1 cellular context compared by ENCODE assay signal in the genomic region with DNA sequence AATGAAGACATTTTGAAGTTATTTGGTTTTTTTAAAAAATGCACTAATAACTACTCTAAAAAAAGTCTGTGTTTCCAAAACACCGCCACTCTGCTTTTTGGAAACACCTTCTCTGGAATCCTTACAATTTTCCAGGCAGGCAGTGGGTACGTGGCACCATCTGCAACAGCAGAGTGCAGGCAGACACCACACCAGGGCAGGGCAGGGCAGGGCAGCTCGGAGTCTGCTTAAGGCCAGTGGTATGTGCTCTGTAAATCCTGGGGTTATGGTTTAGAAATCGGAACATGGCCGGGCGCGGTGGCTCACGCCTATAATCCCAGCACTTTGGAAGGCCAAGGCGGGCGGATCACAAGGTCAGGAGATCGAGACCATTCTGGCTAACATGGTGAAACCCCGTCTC.
TF ChIP-seq lines count a peak whose summit lies in the region.

No MANE protein-coding gene starts in this region.

TF ChIP-seq in GM23338, 12 proteins besides CTCF, POLR2A, EP300 and RAD21 (continued from another document):
- TF ChIP-seq, protein P1, sequence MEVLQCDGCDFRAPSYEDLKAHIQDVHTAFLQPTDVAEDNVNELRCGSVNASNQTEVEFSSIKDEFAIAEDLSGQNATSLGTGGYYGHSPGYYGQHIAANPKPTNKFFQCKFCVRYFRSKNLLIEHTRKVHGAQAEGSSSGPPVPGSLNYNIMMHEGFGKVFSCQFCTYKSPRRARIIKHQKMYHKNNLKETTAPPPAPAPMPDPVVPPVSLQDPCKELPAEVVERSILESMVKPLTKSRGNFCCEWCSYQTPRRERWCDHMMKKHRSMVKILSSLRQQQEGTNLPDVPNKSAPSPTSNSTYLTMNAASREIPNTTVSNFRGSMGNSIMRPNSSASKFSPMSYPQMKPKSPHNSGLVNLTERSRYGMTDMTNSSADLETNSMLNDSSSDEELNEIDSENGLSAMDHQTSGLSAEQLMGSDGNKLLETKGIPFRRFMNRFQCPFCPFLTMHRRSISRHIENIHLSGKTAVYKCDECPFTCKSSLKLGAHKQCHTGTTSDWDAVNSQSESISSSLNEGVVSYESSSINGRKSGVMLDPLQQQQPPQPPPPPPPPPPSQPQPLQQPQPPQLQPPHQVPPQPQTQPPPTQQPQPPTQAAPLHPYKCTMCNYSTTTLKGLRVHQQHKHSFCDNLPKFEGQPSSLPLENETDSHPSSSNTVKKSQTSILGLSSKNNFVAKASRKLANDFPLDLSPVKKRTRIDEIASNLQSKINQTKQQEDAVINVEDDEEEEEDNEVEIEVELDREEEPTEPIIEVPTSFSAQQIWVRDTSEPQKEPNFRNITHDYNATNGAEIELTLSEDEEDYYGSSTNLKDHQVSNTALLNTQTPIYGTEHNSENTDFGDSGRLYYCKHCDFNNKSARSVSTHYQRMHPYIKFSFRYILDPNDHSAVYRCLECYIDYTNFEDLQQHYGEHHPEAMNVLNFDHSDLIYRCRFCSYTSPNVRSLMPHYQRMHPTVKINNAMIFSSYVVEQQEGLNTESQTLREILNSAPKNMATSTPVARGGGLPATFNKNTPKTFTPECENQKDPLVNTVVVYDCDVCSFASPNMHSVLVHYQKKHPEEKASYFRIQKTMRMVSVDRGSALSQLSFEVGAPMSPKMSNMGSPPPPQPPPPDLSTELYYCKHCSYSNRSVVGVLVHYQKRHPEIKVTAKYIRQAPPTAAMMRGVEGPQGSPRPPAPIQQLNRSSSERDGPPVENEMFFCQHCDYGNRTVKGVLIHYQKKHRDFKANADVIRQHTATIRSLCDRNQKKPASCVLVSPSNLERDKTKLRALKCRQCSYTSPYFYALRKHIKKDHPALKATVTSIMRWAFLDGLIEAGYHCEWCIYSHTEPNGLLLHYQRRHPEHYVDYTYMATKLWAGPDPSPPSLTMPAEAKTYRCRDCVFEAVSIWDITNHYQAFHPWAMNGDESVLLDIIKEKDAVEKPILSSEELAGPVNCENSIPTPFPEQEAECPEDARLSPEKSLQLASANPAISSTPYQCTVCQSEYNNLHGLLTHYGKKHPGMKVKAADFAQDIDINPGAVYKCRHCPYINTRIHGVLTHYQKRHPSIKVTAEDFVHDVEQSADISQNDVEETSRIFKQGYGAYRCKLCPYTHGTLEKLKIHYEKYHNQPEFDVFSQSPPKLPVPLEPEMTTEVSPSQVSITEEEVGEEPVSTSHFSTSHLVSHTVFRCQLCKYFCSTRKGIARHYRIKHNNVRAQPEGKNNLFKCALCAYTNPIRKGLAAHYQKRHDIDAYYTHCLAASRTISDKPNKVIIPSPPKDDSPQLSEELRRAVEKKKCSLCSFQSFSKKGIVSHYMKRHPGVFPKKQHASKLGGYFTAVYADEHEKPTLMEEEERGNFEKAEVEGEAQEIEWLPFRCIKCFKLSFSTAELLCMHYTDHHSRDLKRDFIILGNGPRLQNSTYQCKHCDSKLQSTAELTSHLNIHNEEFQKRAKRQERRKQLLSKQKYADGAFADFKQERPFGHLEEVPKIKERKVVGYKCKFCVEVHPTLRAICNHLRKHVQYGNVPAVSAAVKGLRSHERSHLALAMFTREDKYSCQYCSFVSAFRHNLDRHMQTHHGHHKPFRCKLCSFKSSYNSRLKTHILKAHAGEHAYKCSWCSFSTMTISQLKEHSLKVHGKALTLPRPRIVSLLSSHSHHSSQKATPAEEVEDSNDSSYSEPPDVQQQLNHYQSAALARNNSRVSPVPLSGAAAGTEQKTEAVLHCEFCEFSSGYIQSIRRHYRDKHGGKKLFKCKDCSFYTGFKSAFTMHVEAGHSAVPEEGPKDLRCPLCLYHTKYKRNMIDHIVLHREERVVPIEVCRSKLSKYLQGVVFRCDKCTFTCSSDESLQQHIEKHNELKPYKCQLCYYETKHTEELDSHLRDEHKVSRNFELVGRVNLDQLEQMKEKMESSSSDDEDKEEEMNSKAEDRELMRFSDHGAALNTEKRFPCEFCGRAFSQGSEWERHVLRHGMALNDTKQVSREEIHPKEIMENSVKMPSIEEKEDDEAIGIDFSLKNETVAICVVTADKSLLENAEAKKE (CRISPR knock-in tag; IDR thresholded peaks at IDR 0.05): no peak
- TF ChIP-seq, protein P2, sequence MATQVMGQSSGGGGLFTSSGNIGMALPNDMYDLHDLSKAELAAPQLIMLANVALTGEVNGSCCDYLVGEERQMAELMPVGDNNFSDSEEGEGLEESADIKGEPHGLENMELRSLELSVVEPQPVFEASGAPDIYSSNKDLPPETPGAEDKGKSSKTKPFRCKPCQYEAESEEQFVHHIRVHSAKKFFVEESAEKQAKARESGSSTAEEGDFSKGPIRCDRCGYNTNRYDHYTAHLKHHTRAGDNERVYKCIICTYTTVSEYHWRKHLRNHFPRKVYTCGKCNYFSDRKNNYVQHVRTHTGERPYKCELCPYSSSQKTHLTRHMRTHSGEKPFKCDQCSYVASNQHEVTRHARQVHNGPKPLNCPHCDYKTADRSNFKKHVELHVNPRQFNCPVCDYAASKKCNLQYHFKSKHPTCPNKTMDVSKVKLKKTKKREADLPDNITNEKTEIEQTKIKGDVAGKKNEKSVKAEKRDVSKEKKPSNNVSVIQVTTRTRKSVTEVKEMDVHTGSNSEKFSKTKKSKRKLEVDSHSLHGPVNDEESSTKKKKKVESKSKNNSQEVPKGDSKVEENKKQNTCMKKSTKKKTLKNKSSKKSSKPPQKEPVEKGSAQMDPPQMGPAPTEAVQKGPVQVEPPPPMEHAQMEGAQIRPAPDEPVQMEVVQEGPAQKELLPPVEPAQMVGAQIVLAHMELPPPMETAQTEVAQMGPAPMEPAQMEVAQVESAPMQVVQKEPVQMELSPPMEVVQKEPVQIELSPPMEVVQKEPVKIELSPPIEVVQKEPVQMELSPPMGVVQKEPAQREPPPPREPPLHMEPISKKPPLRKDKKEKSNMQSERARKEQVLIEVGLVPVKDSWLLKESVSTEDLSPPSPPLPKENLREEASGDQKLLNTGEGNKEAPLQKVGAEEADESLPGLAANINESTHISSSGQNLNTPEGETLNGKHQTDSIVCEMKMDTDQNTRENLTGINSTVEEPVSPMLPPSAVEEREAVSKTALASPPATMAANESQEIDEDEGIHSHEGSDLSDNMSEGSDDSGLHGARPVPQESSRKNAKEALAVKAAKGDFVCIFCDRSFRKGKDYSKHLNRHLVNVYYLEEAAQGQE (IDR thresholded peaks at IDR 0.05; ENCODE audit: unreplicated experiment): no peak
- TF ChIP-seq CREB1 (CRISPR knock-in tag; IDR thresholded peaks at IDR 0.05; ENCODE audit: low read depth): no peak
- TF ChIP-seq NANOG (IDR thresholded peaks at IDR 0.05; ENCODE audit: borderline replicate concordance): no peak
- TF ChIP-seq ZNF331 (CRISPR knock-in tag; IDR thresholded peaks at IDR 0.05; ENCODE audit: low read depth): no peak
- no peak for TF ChIP-seq JUNB (IDR thresholded peaks at IDR 0.05; ENCODE audit: unreplicated experiment)
